ENCODE assay signal across 12 cellular contexts in genomic region chr17:5123343-5124124, GRCh38. TPM values are rescaled to one million over a fixed set of nuclear protein-coding genes. Genes with fewer than 3 reads are reported as not detected.
DNase-seq lines count a peak whose midpoint lies in the region; ATAC-seq, FAIRE-seq and TF ChIP-seq lines count a peak whose summit lies in the region.
"Had no signal": no experiment of that assay in that cellular context is flagged by ENCODE, and none has a peak within 500 bp of the region (broad histone marks: within the 10 kb centered on the region; RNA-seq: fewer than 3 reads in every experiment).

No MANE protein-coding gene starts in this region.

- no peaks in the 10 kb centered on the region for H3K27me3 ChIP-seq in Peyer's patch
- H3K27me3 ChIP-seq in H1 (replicated peaks in 1 of 4; ENCODE audit: control insufficient read depth in 3 of 4, extremely low read depth in 1 of 4, insufficient read depth in 3 of 4, low read length in 3 of 4) = peaks cover 0 to 26% (median 14%) of the 10 kb centered on the region in 4 experiments; a peak in 6 of 7 replicates
- H3K27me3 ChIP-seq in stomach = peaks cover 4 to 55% (median 17%) of the 10 kb centered on the region in 3 donors

- H3K4ac ChIP-seq in H1 (replicated peaks; ENCODE audit: insufficient read length, low read depth, low read length) = peak overlapping the region; percentile 53

- H2BK20ac ChIP-seq in H1 (ENCODE audit: low read length) = peak overlapping the region; percentile 40; the same call in 1 of the 2 replicates

- 81% methylated on average over 32 of the region's 53 CpGs; no CpG with 5 or more reads in 1 of the 2 experiments for WGBS in H1 (ENCODE audit: extremely low coverage in 1 of 2, insufficient coverage in 1 of 2, insufficient read length in 1 of 2, insufficient replicate concordance in 2 of 2, low coverage in 1 of 2, low lambda C conversion rate in 2 of 2, missing lambda C conversion rate in 1 of 2), 2 experiments
- WGBS in stomach, 5 donors = 51 to 77% (median 59%) methylated on average over 18 to 53 of the region's 53 CpGs

- H2AK5ac ChIP-seq in H1 (ENCODE audit: low read depth, low read length) = peak overlapping the region; percentile 98; the same call in 1 of the 2 replicates

- peak in 2 of 3 donors; percentile 34 to 38 for DNase-seq in Peyer's patch
- no peak for DNase-seq in H1 (ENCODE audit: low read depth in 1 of 2, low spot score in 2 of 2)
- DNase-seq in memory B cell (ENCODE audit: low spot score in 2 of 2) = no peak
- DNase-seq in stomach = peak; percentile 20
- DNase-seq in NCI-H446 (lab: John Stamatoyannopoulos, UW) = no peak
- no peak for DNase-seq in stimulated activated CD4-positive, alpha-beta T cell treated with anti-CD3 and anti-CD28 coated beads, Interleukin-15, amount 100 ng/mL, for 24 hours
- no peak for DNase-seq in NCI-H2107 treated with DMSO at 0.1 percent for 48 hours (lab: John Stamatoyannopoulos, UW; ENCODE audit: unreplicated experiment)
- no peak for DNase-seq in NCI-H2029 (lab: John Stamatoyannopoulos, UW)
- DNase-seq: activated CD4-positive, alpha-beta T cell treated with anti-CD3 and anti-CD28 coated beads, Interleukin-2, amount 10 ng/mL, durations not matched to agents 24 days and 14 days; thyroid gland had no signal

- FAIRE-seq in H1 (lab: Jason Lieb, UNC) = no peak
- FAIRE-seq: endometrium had no signal

- H4K8ac ChIP-seq in H1 (ENCODE audit: extremely low read depth, insufficient read depth, low read length) = peak overlapping the region; percentile 71

- no peak overlapping the region; the same call in none of the 2 replicates for H3K18ac ChIP-seq in H1 (ENCODE audit: extremely low read depth, low read length)

- no peaks in the 10 kb centered on the region for H3K79me2 ChIP-seq in H1 (ENCODE audit: control insufficient read depth in 1 of 2, insufficient read depth in 2 of 2, low read length in 2 of 2)

- H3K4me2 ChIP-seq in H1 (ENCODE audit: insufficient read depth in 1 of 2, low read depth in 2 of 2, low read length in 2 of 2) = peak overlapping the region; percentile 63 to 97

- TF ChIP-seq EP300 in H1 (IDR thresholded peaks at IDR 0.05; ENCODE audit: borderline replicate concordance in 1 of 2, low read depth in 2 of 2, low read length in 2 of 2) (no peak), stomach (IDR thresholded peaks at IDR 0.05) (no peak)

- no peak for TF ChIP-seq RAD21 in H1 (IDR thresholded peaks at IDR 0.05 in 1 of 2, conservative IDR thresholded peaks at IDR 0.05 in 1 of 2; ENCODE audit: low read depth in 2 of 2, low read length in 2 of 2)

- peaks cover 0 to 2% of the 10 kb centered on the region in 2 experiments for H4K20me1 ChIP-seq in H1 (replicated peaks in 1 of 2; ENCODE audit: control insufficient read depth in 1 of 2, insufficient read depth in 2 of 2, low read length in 2 of 2)

- no peak overlapping the region for H3K14ac ChIP-seq in H1 (ENCODE audit: insufficient read length)

- H3K9ac ChIP-seq in H1 (replicated peaks in 1 of 4; ENCODE audit: extremely low read depth in 1 of 4, low read depth in 3 of 4, low read length in 3 of 4) = no peak overlapping the region; a peak in 1 of 7 replicates

- H3K4me1 ChIP-seq in Peyer's patch = peaks cover 0 to 14% (median 0%) of the 10 kb centered on the region in 4 donors
- peaks cover 0 to 5% (median 2%) of the 10 kb centered on the region in 4 experiments; a peak in 3 of 7 replicates for H3K4me1 ChIP-seq in H1 (replicated peaks in 1 of 4; ENCODE audit: control insufficient read depth in 3 of 4, insufficient read depth in 4 of 4, low read length in 3 of 4)
- peaks cover 10 to 15% (median 13%) of the 10 kb centered on the region in 4 donors for H3K4me1 ChIP-seq in stomach

- H3K56ac ChIP-seq in H1 (replicated peaks; ENCODE audit: insufficient read length, low read depth, low read length) = no peak overlapping the region

- H2BK15ac ChIP-seq in H1 (ENCODE audit: low read length) = peak overlapping the region; percentile 84

- H3K27me3 Mint-ChIP-seq in memory B cell = peaks cover 23% of the 10 kb centered on the region

- H2BK120ac ChIP-seq in H1 (replicated peaks; ENCODE audit: low read depth, low read length) = no peak overlapping the region

- H3K27ac Mint-ChIP-seq in memory B cell = no peak overlapping the region
- H3K27ac Mint-ChIP-seq: activated CD4-positive, alpha-beta T cell treated with anti-CD3 and anti-CD28 coated beads, Interleukin-2, amount 10 ng/mL, durations not matched to agents 24 days and 14 days had no signal

- H3K27ac ChIP-seq in Peyer's patch (no peak overlapping the region), H1 (ENCODE audit: low read depth, low read length) (no peak overlapping the region), stomach (peak overlapping the region in 1 of 5 donors; percentile 51)
- H3K27ac ChIP-seq: thyroid gland had no signal

- no peaks in the 10 kb centered on the region for H3K36me3 Mint-ChIP-seq in memory B cell

- H3K9me3 Mint-ChIP-seq in memory B cell = peaks cover 2% of the 10 kb centered on the region
- H3K9me3 Mint-ChIP-seq: activated CD4-positive, alpha-beta T cell treated with anti-CD3 and anti-CD28 coated beads, Interleukin-2, amount 10 ng/mL, durations not matched to agents 24 days and 14 days had no signal

- H3K79me1 ChIP-seq in H1 (ENCODE audit: low read depth, low read length) = no peaks in the 10 kb centered on the region; the same call in 1 of the 2 replicates

- H3K23me2 ChIP-seq in H1 (ENCODE audit: low read depth, low read length) = peaks cover 5% of the 10 kb centered on the region; the same call in 1 of the 2 replicates

- no peaks in the 10 kb centered on the region for H3K4me1 Mint-ChIP-seq in memory B cell
- H3K4me1 Mint-ChIP-seq: activated CD4-positive, alpha-beta T cell treated with anti-CD3 and anti-CD28 coated beads, Interleukin-2, amount 10 ng/mL, durations not matched to agents 24 days and 14 days had no signal

- ATAC-seq in memory B cell (ENCODE audit: low read depth) = no peak

- no peak overlapping the region for H4K5ac ChIP-seq in H1 (ENCODE audit: insufficient read length, low read depth, low read length)

- H3K23ac ChIP-seq in H1 (ENCODE audit: insufficient read length) = peak overlapping the region; percentile 32

- no peak overlapping the region for H2AFZ ChIP-seq in H1 (ENCODE audit: low read length)

- H3K4me3 ChIP-seq in Peyer's patch (peak overlapping the region; percentile 22 to 56 (median 50)), H1 (ENCODE audit: extremely low read depth in 1 of 4, insufficient read depth in 2 of 4, low read depth in 3 of 4, low read length in 4 of 4) (peak overlapping the region in 2 of 4 experiments; percentile 58 to 74; a peak in 4 of 8 replicates), stomach (peak overlapping the region; percentile 46 to 58 (median 50))

- TF ChIP-seq CTCF in Peyer's patch (IDR thresholded peaks at IDR 0.05) = no peak
- no peak for TF ChIP-seq CTCF in H1 (IDR thresholded peaks at IDR 0.05; ENCODE audit: control extremely low read depth in 1 of 3, insufficient read depth in 1 of 3, low read depth in 1 of 3, low read length in 3 of 3)
- TF ChIP-seq CTCF in stomach (IDR thresholded peaks at IDR 0.05) = no peak

- H3K4me3 Mint-ChIP-seq in memory B cell = peak overlapping the region; percentile 12

- no peak for TF ChIP-seq POLR2A in Peyer's patch (IDR thresholded peaks at IDR 0.05)
- TF ChIP-seq POLR2A in H1 (IDR thresholded peaks at IDR 0.05; ENCODE audit: control extremely low read depth in 1 of 2, low read depth in 2 of 2, low read length in 2 of 2) = no peak
- TF ChIP-seq POLR2A in stomach (IDR thresholded peaks at IDR 0.05) = no peak

- H3K9me3 ChIP-seq in Peyer's patch = no peaks in the 10 kb centered on the region
- H3K9me3 ChIP-seq in H1 (ENCODE audit: insufficient read depth in 2 of 2, low read depth in 1 of 2, low read length in 1 of 2) = no peaks in the 10 kb centered on the region
- peaks cover 0 to 3% (median 1%) of the 10 kb centered on the region in 4 donors for H3K9me3 ChIP-seq in stomach
- H3K9me3 ChIP-seq: thyroid gland had no signal

- H4K91ac ChIP-seq in H1 (replicated peaks; ENCODE audit: insufficient read length, low read length) = no peak overlapping the region

- POLR2A ChIA-PET in H1 (lab: Charles Lee; ENCODE audit: partially characterized antibody) = interaction anchor here (1.1 to 4.2 kb wide), 4 partner anchors 8 to 39 kb away, joined by 3 to 28 read pairs (median 8); partner anchors contain the start of gene ZNF232

- H3K36me3 ChIP-seq in Peyer's patch (no peaks in the 10 kb centered on the region), H1 (ENCODE audit: control insufficient read depth in 2 of 4, insufficient read depth in 4 of 4, low read length in 3 of 4) (no peaks in the 10 kb centered on the region), stomach (no peaks in the 10 kb centered on the region)
- H3K36me3 ChIP-seq: thyroid gland had no signal

- CTCF ChIA-PET in H1 (lab: Charles Lee; ENCODE audit: partially characterized antibody) = no interaction called here

- H2BK12ac ChIP-seq in H1 (ENCODE audit: low read depth, low read length) = peak overlapping the region; percentile 92; the same call in 1 of the 2 replicates

- H2BK5ac ChIP-seq in H1 (ENCODE audit: low read depth, low read length) = no peak overlapping the region

- intact Hi-C loops in stomach (cut with DNase I; ENCODE audit: low total_unique reads) = no loop called here

RNA-seq across cellular contexts. Expression of gene USP6, which starts 7.7 kb away (rescaled TPM):
- total RNA-seq in Peyer's patch (under 1 TPM in 2 of 4 donors, not detected in 2; under 0.01 to 0.18 TPM), stomach (under 1 TPM in 2 of 5 donors, not detected in 3; 0.18 to 0.45 TPM)
- total RNA-seq in H1 (2021; fragmentation: NEBNext Ultra II Directional; extraction: Animal tissue kit (Norgen Biotek cat#: 25700)) = 0.25 and 0.32 TPM in 2 replicates
- polyA plus RNA-seq in H1 (2011; rRNA removed) (0.05 and 0.08 TPM in 2 replicates), stomach (under 1 TPM in 1 of 3 donors, not detected in 2; 0.05 TPM)
- 0.12 TPM for polyA plus RNA-seq in H1 (2011; cell fraction: cytosol; rRNA removed)
- polyA plus RNA-seq in H1 (2011; cell fraction: nucleus; rRNA removed) = 0.48 TPM
- 0.11 to 0.16 TPM (median 0.13 TPM) in 4 replicates for polyA plus RNA-seq in H1 (2012, experiment 1 of 2)
- not detected for polyA plus RNA-seq in H1 (2012, experiment 2 of 2)
- 0.04 TPM for polyA plus RNA-seq in H1 (2013, experiment 1 of 2)
- 0.02 TPM for polyA plus RNA-seq in H1 (2013, experiment 2 of 2)
- 0.12 and 0.28 TPM in 2 replicates for polyA minus RNA-seq in H1 (2011; rRNA and poly(A)+ RNA removed)
- 0.15 TPM for polyA minus RNA-seq in H1 (2011; cell fraction: cytosol; rRNA and poly(A)+ RNA removed)
- polyA minus RNA-seq in H1 (2011; cell fraction: nucleus; rRNA and poly(A)+ RNA removed) = 0.50 TPM
- total RNA-seq: NCI-H460 had no signal

RNA-seq across cellular contexts. Expression of gene ZNF232, which starts 11.9 kb away (rescaled TPM):
- total RNA-seq in Peyer's patch (10 to 100 TPM in 1 of 4 donors, 1 to 10 TPM in 3; 5.3 to 10.9 (median 7.0) TPM), stomach (1 to 10 TPM in 4 of 5 donors, under 1 TPM in 1; 0.58 to 8.0 (median 7.5) TPM)
- total RNA-seq in H1 (2021; fragmentation: NEBNext Ultra II Directional; extraction: Animal tissue kit (Norgen Biotek cat#: 25700)) = 39.8 and 41.0 TPM in 2 replicates
- polyA plus RNA-seq in H1 (2011; rRNA removed) (9.2 and 11.1 TPM in 2 replicates), stomach (10 to 100 TPM in 1 of 3 donors, 1 to 10 TPM in 2; 6.9 to 11.8 (median 7.0) TPM)
- 15.6 TPM for polyA plus RNA-seq in H1 (2011; cell fraction: cytosol; rRNA removed)
- polyA plus RNA-seq in H1 (2011; cell fraction: nucleus; rRNA removed) = 13.4 TPM
- 25.1 to 28.4 TPM (median 26.8 TPM) in 4 replicates for polyA plus RNA-seq in H1 (2012, experiment 1 of 2)
- polyA plus RNA-seq in H1 (2012, experiment 2 of 2) = 9.6 TPM
- 28.4 TPM for polyA plus RNA-seq in H1 (2013, experiment 1 of 2)
- 27.7 TPM for polyA plus RNA-seq in H1 (2013, experiment 2 of 2)
- 20.4 and 22.6 TPM in 2 replicates for polyA minus RNA-seq in H1 (2011; rRNA and poly(A)+ RNA removed)
- polyA minus RNA-seq in H1 (2011; cell fraction: cytosol; rRNA and poly(A)+ RNA removed) = 10.9 TPM
- polyA minus RNA-seq in H1 (2011; cell fraction: nucleus; rRNA and poly(A)+ RNA removed) = 14.4 TPM

RNA-seq across cellular contexts. Expression of gene ZFP3, which starts 45.3 kb away (rescaled TPM):
- total RNA-seq in Peyer's patch (10 to 100 TPM in 2 of 4 donors, 1 to 10 TPM in 2; 7.4 to 13.7 (median 11.0) TPM), stomach (10 to 100 TPM in 1 of 5 donors, 1 to 10 TPM in 4; 2.9 to 15.2 (median 6.6) TPM)
- total RNA-seq in H1 (2021; fragmentation: NEBNext Ultra II Directional; extraction: Animal tissue kit (Norgen Biotek cat#: 25700)) = 0.15 and 0.17 TPM in 2 replicates
- polyA plus RNA-seq in H1 (2011; rRNA removed) (0.31 and 0.44 TPM in 2 replicates), stomach (1 to 10 TPM; 1.7 to 2.6 (median 1.7) TPM)
- 0.37 TPM for polyA plus RNA-seq in H1 (2011; cell fraction: cytosol; rRNA removed)
- polyA plus RNA-seq in H1 (2011; cell fraction: nucleus; rRNA removed) = 0.20 TPM
- polyA plus RNA-seq in H1 (2012, experiment 1 of 2) = 0.28 to 0.39 TPM (median 0.34 TPM) in 4 replicates
- 0.03 TPM for polyA plus RNA-seq in H1 (2012, experiment 2 of 2)
- 0.39 TPM for polyA plus RNA-seq in H1 (2013, experiment 1 of 2)
- 0.33 TPM for polyA plus RNA-seq in H1 (2013, experiment 2 of 2)
- 0.49 and 0.66 TPM in 2 replicates for polyA minus RNA-seq in H1 (2011; rRNA and poly(A)+ RNA removed)
- 0.44 TPM for polyA minus RNA-seq in H1 (2011; cell fraction: cytosol; rRNA and poly(A)+ RNA removed)
- polyA minus RNA-seq in H1 (2011; cell fraction: nucleus; rRNA and poly(A)+ RNA removed) = 1.7 TPM
- total RNA-seq: NCI-H460 had no signal

Comparison
In these comparisons a context has a peak if more than half of its experiments do, and no peak if none do; other contexts are left out.
1. DNase-seq: peak in Peyer's patch (2 of 3) and stomach (single experiment); none in H1 (0 of 2), memory B cell (0 of 2), NCI-H446 (0 of 2), stimulated activated CD4-positive, alpha-beta T cell treated with anti-CD3 and anti-CD28 coated beads, Interleukin-15, amount 100 ng/mL, for 24 hours (single experiment), NCI-H2107 treated with DMSO at 0.1 percent for 48 hours (single experiment) and NCI-H2029 (single experiment).